In genomic region chr2:148813603-148814065, GRCh38 we compare ENCODE assay signal across 8 cellular contexts.
DNase-seq lines count a peak whose midpoint lies in the region; ATAC-seq and TF ChIP-seq lines count a peak whose summit lies in the region.

No MANE protein-coding gene starts in this region.

- POLR2A ChIA-PET in activated CD4-positive, alpha-beta T cell treated with anti-CD3 and anti-CD28 coated beads for 36 hours (lab: Charles Lee), result no interaction called here

- no peak overlapping the region for H3K27ac Mint-ChIP-seq in activated CD4-positive, alpha-beta T cell treated with anti-CD3 and anti-CD28 coated beads for 36 hours

- peak; percentile 9 for TF ChIP-seq CTCF in upper lobe of right lung (IDR thresholded peaks at IDR 0.05)

- H3K4me1 Mint-ChIP-seq in activated CD4-positive, alpha-beta T cell treated with anti-CD3 and anti-CD28 coated beads for 36 hours, result peaks cover 22% of the 10 kb centered on the region

- intact Hi-C loops in activated CD4-positive, alpha-beta T cell treated with anti-CD3 and anti-CD28 coated beads for 36 hours (cut with DNase I, micrococcal nuclease), result loop anchor here (1.0 to 10.0 kb wide), 3 partner anchors 210 to 289 kb away; no protein-coding TSS in a partner anchor
- intact Hi-C loops in upper lobe of right lung (cut with DNase I), result no loop called here

- no peaks in the 10 kb centered on the region for H3K27me3 ChIP-seq in upper lobe of right lung

- DNase-seq in GM19238 (ENCODE audit: insufficient read length, low spot score) (peak; percentile 51), iPS-NIHi11 (ENCODE audit: low spot score) (peak; percentile 87), upper lobe of right lung (no peak), NCI-H446 (lab: John Stamatoyannopoulos, UW) (no peak), hepatic stellate cell (ENCODE audit: low spot score) (no peak), NCI-H226 (no peak)
- DNase-seq in activated CD4-positive, alpha-beta T cell treated with anti-CD3 and anti-CD28 coated beads for 36 hours, result peak; percentile 88

- no peak overlapping the region for H3K4me3 ChIP-seq in upper lobe of right lung

- H3K4me3 Mint-ChIP-seq in activated CD4-positive, alpha-beta T cell treated with anti-CD3 and anti-CD28 coated beads for 36 hours, result no peak overlapping the region

- H3K9me3 Mint-ChIP-seq in activated CD4-positive, alpha-beta T cell treated with anti-CD3 and anti-CD28 coated beads for 36 hours (ENCODE audit: low read depth), result no peaks in the 10 kb centered on the region

- no peaks in the 10 kb centered on the region for H3K4me1 ChIP-seq in upper lobe of right lung

- H3K36me3 ChIP-seq in upper lobe of right lung, result no peaks in the 10 kb centered on the region

- peaks cover 11% of the 10 kb centered on the region for H3K27me3 Mint-ChIP-seq in activated CD4-positive, alpha-beta T cell treated with anti-CD3 and anti-CD28 coated beads for 36 hours

- CTCF ChIA-PET in activated CD4-positive, alpha-beta T cell treated with anti-CD3 and anti-CD28 coated beads for 36 hours (lab: Charles Lee), result interaction anchor here (0.8 kb wide), 1 partner anchor 713 kb away, joined by 3 read pairs; no protein-coding TSS in a partner anchor

- ATAC-seq in HG03060 (IDR thresholded peaks at IDR 0.05; ENCODE audit: low read depth, unreplicated experiment), result peak; percentile 97
- ATAC-seq in activated CD4-positive, alpha-beta T cell treated with anti-CD3 and anti-CD28 coated beads for 36 hours, result peak; percentile 98
- ATAC-seq in upper lobe of right lung, result peak; percentile 34

- no peaks in the 10 kb centered on the region for H3K9me3 ChIP-seq in upper lobe of right lung

- H3K27ac ChIP-seq in upper lobe of right lung, result no peak overlapping the region

- H3K36me3 Mint-ChIP-seq in activated CD4-positive, alpha-beta T cell treated with anti-CD3 and anti-CD28 coated beads for 36 hours (ENCODE audit: low read depth), result no peaks in the 10 kb centered on the region

Comparison
In these comparisons a context has a peak if more than half of its experiments do, and no peak if none do; other contexts are left out.
1. DNase-seq: peak in GM19238 (single experiment), activated CD4-positive, alpha-beta T cell treated with anti-CD3 and anti-CD28 coated beads for 36 hours (single experiment) and iPS-NIHi11 (single experiment); none in upper lobe of right lung (single experiment), NCI-H446 (0 of 2), hepatic stellate cell (single experiment) and NCI-H226 (single experiment).
2. ATAC-seq: peak in every context shown above with its lines; median percentile 98 in activated CD4-positive, alpha-beta T cell treated with anti-CD3 and anti-CD28 coated beads for 36 hours; 97 in HG03060; 34 in upper lobe of right lung.